ENCODE assay signal across 8 cellular contexts in the genomic region with DNA sequence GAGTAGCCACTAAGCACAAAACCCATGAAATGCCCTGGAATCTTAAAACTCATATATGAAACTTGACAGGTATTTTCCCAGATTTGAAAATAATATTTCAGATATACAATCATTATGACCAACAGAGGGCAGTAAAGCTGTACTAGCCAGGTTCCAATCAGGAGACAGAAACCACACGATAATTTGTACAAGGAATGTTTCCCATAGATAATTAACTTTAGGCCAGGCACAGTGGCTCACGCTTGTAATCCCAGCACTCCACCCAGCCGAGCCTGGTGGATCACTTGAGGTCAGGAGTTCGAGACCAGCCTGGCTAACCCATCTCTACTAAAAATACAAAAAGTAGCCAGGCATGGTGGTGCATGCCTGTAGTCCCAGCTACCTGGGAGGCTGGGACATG. TPM values are rescaled to one million over a fixed set of nuclear protein-coding genes. Genes with fewer than 3 reads are reported as not detected.
DNase-seq lines count a peak whose midpoint lies in the region; ATAC-seq and TF ChIP-seq lines count a peak whose summit lies in the region.

No MANE protein-coding gene starts in this region.

- H3K4me3 Mint-ChIP-seq in activated T-helper 17 cell treated with anti-CD3 and anti-CD28 coated beads, Interleukin-2, amount 50 U/mL, for 72 hours, result no peak overlapping the region

- peaks cover 10% of the 10 kb centered on the region; the same call in 1 of the 2 replicates for H3K27me3 ChIP-seq in SK-N-SH (ENCODE audit: insufficient read depth)

- POLR2A ChIA-PET in SK-N-SH (lab: Yijun Ruan, JAX), result no interaction called here

- H3K27ac Mint-ChIP-seq in activated T-helper 17 cell treated with anti-CD3 and anti-CD28 coated beads, Interleukin-2, amount 50 U/mL, for 72 hours, result no peak overlapping the region

- no peaks in the 10 kb centered on the region; a peak in 1 of 4 replicates for H3K4me1 ChIP-seq in SK-N-SH (ENCODE audit: control insufficient read depth in 1 of 2, insufficient read depth in 2 of 2, low read depth in 1 of 2, low read length in 1 of 2)

- no peak overlapping the region for H3K9ac ChIP-seq in SK-N-SH

- no peaks in the 10 kb centered on the region for H3K79me2 ChIP-seq in SK-N-SH (ENCODE audit: insufficient read depth)

- CTCF ChIA-PET in SK-N-SH (lab: Yijun Ruan, JAX), result interaction anchor here (0.7 to 9.1 kb wide), 31 partner anchors 9 to 453 kb away, joined by 3 to 97 read pairs (median 4); a partner anchor contains a TSS

- peaks cover 3% of the 10 kb centered on the region for H3F3A ChIP-seq in SK-N-SH (replicated peaks; ENCODE audit: insufficient read depth)

- no peaks in the 10 kb centered on the region for H3K36me3 ChIP-seq in SK-N-SH (replicated peaks in 1 of 2; ENCODE audit: control insufficient read depth in 1 of 2, insufficient read depth in 2 of 2, low read length in 1 of 2)

- no peak overlapping the region for H3K27ac ChIP-seq in SK-N-SH (ENCODE audit: low read depth in 2 of 2, low read length in 1 of 2)

- no peak for TF ChIP-seq EP300 in SK-N-SH (IDR thresholded peaks at IDR 0.05; ENCODE audit: borderline replicate concordance in 1 of 2, low read depth in 1 of 2, low read length in 1 of 2)

- H3K27me3 Mint-ChIP-seq in activated T-helper 17 cell treated with anti-CD3 and anti-CD28 coated beads, Interleukin-2, amount 50 U/mL, for 72 hours, result peaks cover 8% of the 10 kb centered on the region

- no peaks in the 10 kb centered on the region; the same call in 1 of the 2 replicates for H3K9me3 ChIP-seq in SK-N-SH

- no peak for TF ChIP-seq POLR2A in GM18505 (IDR thresholded peaks at IDR 0.05; ENCODE audit: borderline replicate concordance, extremely low read depth, insufficient read depth, insufficient read length)

- H3K4me1 Mint-ChIP-seq in activated T-helper 17 cell treated with anti-CD3 and anti-CD28 coated beads, Interleukin-2, amount 50 U/mL, for 72 hours, result no peaks in the 10 kb centered on the region

- no peaks in the 10 kb centered on the region for H3K9me2 ChIP-seq in SK-N-SH

- ATAC-seq in SK-N-SH treated with all-trans-retinoic acid at 6 μM for 48 hours (no peak), GM18505 (IDR thresholded peaks at IDR 0.05; ENCODE audit: unreplicated experiment) (no peak), GM21529 (IDR thresholded peaks at IDR 0.05; ENCODE audit: unreplicated experiment) (no peak)
- no peak for ATAC-seq in activated T-helper 17 cell treated with anti-CD3 and anti-CD28 coated beads, Interleukin-2, amount 50 U/mL, for 72 hours (replicated peaks)

- H3K9me3 Mint-ChIP-seq in activated T-helper 17 cell treated with anti-CD3 and anti-CD28 coated beads, Interleukin-2, amount 50 U/mL, for 72 hours, result no peaks in the 10 kb centered on the region

- H3K4me3 ChIP-seq in SK-N-SH (ENCODE audit: low read depth in 2 of 2, low read length in 1 of 2), result no peak overlapping the region

- TF ChIP-seq RAD21 in SK-N-SH (IDR thresholded peaks at IDR 0.05; ENCODE audit: low read length), result peak; percentile 52

- H3K36me3 Mint-ChIP-seq in activated T-helper 17 cell treated with anti-CD3 and anti-CD28 coated beads, Interleukin-2, amount 50 U/mL, for 72 hours (ENCODE audit: low read depth), result no peaks in the 10 kb centered on the region

- H3K4me2 ChIP-seq in SK-N-SH, result no peak overlapping the region

- H4K20me1 ChIP-seq in SK-N-SH (ENCODE audit: insufficient read depth), result no peaks in the 10 kb centered on the region

- H2AFZ ChIP-seq in SK-N-SH (ENCODE audit: low read depth), result no peak overlapping the region

- WGBS in SK-N-SH (ENCODE audit: low lambda C conversion rate), result 17% methylated on average over 4 of the region's 4 CpGs

- DNase-seq in SK-N-SH, result peak; percentile 65
- DNase-seq in NCI-H2171 treated with DMSO at 0.1 percent for 48 hours (lab: John Stamatoyannopoulos, UW), result peak; percentile 40
- DNase-seq in ecto neural progenitor cell (ENCODE audit: low spot score), result peak; percentile 5
- DNase-seq in renal cortical epithelial cell (ENCODE audit: low read depth), result peak; percentile 71

- TF ChIP-seq CTCF in SK-N-SH (IDR thresholded peaks at IDR 0.05), result peak; percentile 63

TF ChIP-seq in SK-N-SH, 30 proteins besides CTCF, POLR2A, EP300 and RAD21:
- no peak for TF ChIP-seq RXRA (IDR thresholded peaks at IDR 0.05; ENCODE audit: borderline replicate concordance, low read depth)
- no peak for TF ChIP-seq CHD2 (IDR thresholded peaks at IDR 0.05; ENCODE audit: low read length, partially characterized antibody)
- TF ChIP-seq ELF1 (IDR thresholded peaks at IDR 0.05), result no peak
- peak; percentile 32 for TF ChIP-seq SMC3 (IDR thresholded peaks at IDR 0.05; ENCODE audit: low read depth, low read length)

TF ChIP-seq in SK-N-SH treated with all-trans-retinoic acid at 6 μM for 48 hours, 23 proteins besides CTCF, POLR2A, EP300 and RAD21 (continues in another document):
- TF ChIP-seq, protein P1, sequence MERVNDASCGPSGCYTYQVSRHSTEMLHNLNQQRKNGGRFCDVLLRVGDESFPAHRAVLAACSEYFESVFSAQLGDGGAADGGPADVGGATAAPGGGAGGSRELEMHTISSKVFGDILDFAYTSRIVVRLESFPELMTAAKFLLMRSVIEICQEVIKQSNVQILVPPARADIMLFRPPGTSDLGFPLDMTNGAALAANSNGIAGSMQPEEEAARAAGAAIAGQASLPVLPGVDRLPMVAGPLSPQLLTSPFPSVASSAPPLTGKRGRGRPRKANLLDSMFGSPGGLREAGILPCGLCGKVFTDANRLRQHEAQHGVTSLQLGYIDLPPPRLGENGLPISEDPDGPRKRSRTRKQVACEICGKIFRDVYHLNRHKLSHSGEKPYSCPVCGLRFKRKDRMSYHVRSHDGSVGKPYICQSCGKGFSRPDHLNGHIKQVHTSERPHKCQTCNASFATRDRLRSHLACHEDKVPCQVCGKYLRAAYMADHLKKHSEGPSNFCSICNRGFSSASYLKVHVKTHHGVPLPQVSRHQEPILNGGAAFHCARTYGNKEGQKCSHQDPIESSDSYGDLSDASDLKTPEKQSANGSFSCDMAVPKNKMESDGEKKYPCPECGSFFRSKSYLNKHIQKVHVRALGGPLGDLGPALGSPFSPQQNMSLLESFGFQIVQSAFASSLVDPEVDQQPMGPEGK (CRISPR knock-in tag; IDR thresholded peaks at IDR 0.05; ENCODE audit: borderline replicate concordance), result no peak
- TF ChIP-seq, protein P2, sequence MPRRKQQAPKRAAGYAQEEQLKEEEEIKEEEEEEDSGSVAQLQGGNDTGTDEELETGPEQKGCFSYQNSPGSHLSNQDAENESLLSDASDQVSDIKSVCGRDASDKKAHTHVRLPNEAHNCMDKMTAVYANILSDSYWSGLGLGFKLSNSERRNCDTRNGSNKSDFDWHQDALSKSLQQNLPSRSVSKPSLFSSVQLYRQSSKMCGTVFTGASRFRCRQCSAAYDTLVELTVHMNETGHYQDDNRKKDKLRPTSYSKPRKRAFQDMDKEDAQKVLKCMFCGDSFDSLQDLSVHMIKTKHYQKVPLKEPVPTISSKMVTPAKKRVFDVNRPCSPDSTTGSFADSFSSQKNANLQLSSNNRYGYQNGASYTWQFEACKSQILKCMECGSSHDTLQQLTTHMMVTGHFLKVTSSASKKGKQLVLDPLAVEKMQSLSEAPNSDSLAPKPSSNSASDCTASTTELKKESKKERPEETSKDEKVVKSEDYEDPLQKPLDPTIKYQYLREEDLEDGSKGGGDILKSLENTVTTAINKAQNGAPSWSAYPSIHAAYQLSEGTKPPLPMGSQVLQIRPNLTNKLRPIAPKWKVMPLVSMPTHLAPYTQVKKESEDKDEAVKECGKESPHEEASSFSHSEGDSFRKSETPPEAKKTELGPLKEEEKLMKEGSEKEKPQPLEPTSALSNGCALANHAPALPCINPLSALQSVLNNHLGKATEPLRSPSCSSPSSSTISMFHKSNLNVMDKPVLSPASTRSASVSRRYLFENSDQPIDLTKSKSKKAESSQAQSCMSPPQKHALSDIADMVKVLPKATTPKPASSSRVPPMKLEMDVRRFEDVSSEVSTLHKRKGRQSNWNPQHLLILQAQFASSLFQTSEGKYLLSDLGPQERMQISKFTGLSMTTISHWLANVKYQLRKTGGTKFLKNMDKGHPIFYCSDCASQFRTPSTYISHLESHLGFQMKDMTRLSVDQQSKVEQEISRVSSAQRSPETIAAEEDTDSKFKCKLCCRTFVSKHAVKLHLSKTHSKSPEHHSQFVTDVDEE (CRISPR knock-in tag; IDR thresholded peaks at IDR 0.05), result no peak
- TF ChIP-seq ZFP30 (CRISPR knock-in tag; IDR thresholded peaks at IDR 0.05) (no peak), ZC3H10 (CRISPR knock-in tag; IDR thresholded peaks at IDR 0.05) (no peak), TOX (CRISPR knock-in tag; IDR thresholded peaks at IDR 0.05; ENCODE audit: borderline replicate concordance) (no peak), ESRRG (CRISPR knock-in tag; IDR thresholded peaks at IDR 0.05) (no peak), GLIS3 (CRISPR knock-in tag; IDR thresholded peaks at IDR 0.05) (no peak), ZNF70 (CRISPR knock-in tag; IDR thresholded peaks at IDR 0.05) (no peak), PPARA (CRISPR knock-in tag; IDR thresholded peaks at IDR 0.05; ENCODE audit: borderline replicate concordance) (no peak), ISL1 (CRISPR knock-in tag; IDR thresholded peaks at IDR 0.05) (no peak), BACH2 (CRISPR knock-in tag; IDR thresholded peaks at IDR 0.05; ENCODE audit: borderline replicate concordance) (no peak), ZFP3 (CRISPR knock-in tag; IDR thresholded peaks at IDR 0.05) (no peak; the same call in 1 of the 2 replicates), RARB (CRISPR knock-in tag; IDR thresholded peaks at IDR 0.05) (no peak)
- TF ChIP-seq, protein P3, sequence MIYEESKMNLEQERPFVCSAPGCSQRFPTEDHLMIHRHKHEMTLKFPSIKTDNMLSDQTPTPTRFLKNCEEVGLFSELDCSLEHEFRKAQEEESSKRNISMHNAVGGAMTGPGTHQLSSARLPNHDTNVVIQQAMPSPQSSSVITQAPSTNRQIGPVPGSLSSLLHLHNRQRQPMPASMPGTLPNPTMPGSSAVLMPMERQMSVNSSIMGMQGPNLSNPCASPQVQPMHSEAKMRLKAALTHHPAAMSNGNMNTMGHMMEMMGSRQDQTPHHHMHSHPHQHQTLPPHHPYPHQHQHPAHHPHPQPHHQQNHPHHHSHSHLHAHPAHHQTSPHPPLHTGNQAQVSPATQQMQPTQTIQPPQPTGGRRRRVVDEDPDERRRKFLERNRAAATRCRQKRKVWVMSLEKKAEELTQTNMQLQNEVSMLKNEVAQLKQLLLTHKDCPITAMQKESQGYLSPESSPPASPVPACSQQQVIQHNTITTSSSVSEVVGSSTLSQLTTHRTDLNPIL (CRISPR knock-in tag; IDR thresholded peaks at IDR 0.05; ENCODE audit: low read depth), result no peak

RNA-seq across cellular contexts. Expression of a gene that starts 31.0 kb away (rescaled TPM):
- 54.0 and 56.6 TPM in 2 replicates for polyA plus RNA-seq in SK-N-SH (2012; rRNA removed)
- 57.7 and 66.5 TPM in 2 replicates for polyA plus RNA-seq in SK-N-SH (2012; cell fraction: cytosol; rRNA removed)
- 47.8 and 62.1 TPM in 2 replicates for polyA plus RNA-seq in SK-N-SH (2012; cell fraction: nucleus; rRNA removed)
- total RNA-seq in renal cortical epithelial cell, result 50.4 and 53.6 TPM in 2 replicates
- total RNA-seq in activated T-helper 17 cell treated with anti-CD3 and anti-CD28 coated beads, Interleukin-2, amount 50 U/mL, for 72 hours, result 10 to 100 TPM; 36.9 to 70.3 TPM

Comparison
In these comparisons a context has a peak if more than half of its experiments do, and no peak if none do; other contexts are left out.
1. DNase-seq: peak in every context shown above with its lines; median percentile 71 in renal cortical epithelial cell; 65 in SK-N-SH; 40 in NCI-H2171 treated with DMSO at 0.1 percent for 48 hours; 5 in ecto neural progenitor cell.